8 cellular contexts compared by ENCODE assay signal in the genomic region with DNA sequence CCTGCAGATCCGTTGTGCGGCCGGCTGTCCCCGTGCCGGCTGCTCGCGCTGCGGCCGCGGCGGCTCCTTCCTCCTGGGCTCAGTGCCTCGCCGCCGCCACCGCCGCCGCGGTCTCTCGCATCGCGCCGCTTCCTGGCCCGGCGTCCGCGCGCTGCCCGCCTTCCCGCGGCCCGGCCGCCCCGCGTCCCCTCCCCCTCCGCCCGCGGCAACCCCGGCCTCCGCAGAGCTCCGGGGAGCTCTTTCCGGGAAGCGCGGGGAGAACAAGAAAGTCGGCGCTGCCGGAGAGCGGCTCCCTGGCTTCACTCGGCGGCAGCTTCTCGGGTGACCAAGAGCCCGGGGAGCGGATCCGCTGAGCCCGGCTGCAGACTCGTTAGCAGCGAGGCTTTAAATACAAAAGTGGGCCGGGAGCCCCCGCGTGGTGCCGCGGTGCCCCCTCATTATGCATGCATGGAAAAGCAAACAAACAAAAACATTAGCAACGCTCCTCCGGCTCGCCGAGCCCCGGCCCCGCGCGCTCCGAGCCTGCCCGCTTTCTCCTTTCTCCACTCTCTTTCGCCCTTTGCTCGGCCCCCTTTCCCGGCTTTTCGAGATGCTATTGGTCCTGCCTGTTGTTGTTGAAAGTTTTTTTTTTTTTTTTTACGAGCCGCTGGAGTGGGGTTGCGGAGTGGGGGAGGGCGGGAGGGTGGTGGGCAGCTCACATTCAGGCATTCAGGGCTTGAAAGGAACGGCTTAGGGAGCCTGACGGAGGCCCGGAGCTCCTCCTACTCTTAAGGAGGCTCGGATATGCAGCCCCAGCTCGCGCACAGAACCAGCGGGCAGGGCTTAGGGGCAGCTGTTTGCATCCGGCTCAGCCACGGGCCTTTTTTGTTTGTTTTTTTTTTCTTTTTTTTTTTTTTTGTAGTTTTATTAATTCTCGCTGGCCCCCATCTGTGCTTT. TPM values are rescaled to one million over a fixed set of nuclear protein-coding genes. Genes with fewer than 3 reads are reported as not detected.
DNase-seq lines count a peak whose midpoint lies in the region; ATAC-seq, FAIRE-seq and TF ChIP-seq lines count a peak whose summit lies in the region.

A gene with protein sequence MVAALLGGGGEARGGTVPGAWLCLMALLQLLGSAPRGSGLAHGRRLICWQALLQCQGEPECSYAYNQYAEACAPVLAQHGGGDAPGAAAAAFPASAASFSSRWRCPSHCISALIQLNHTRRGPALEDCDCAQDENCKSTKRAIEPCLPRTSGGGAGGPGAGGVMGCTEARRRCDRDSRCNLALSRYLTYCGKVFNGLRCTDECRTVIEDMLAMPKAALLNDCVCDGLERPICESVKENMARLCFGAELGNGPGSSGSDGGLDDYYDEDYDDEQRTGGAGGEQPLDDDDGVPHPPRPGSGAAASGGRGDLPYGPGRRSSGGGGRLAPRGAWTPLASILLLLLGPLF (minus strand): TSS at position 361 of the 936 bp plus-strand sequence. CDS start 727 bp downstream, outside the sequence.

- TF ChIP-seq CTCF in GM10266 (IDR thresholded peaks at IDR 0.05; ENCODE audit: control insufficient read depth, insufficient read depth, low read depth, missing control alignments), result no peak
- no peak for TF ChIP-seq CTCF in keratinocyte (optimal IDR thresholded peaks at IDR 0.05 in 1 of 3, IDR thresholded peaks at IDR 0.05 in 1 of 3, conservative IDR thresholded peaks at IDR 0.05 in 1 of 3; ENCODE audit: extremely low read depth in 1 of 3, insufficient read depth in 2 of 3, low read length in 3 of 3)

- peaks cover 27% of the 10 kb centered on the region for H3K27me3 ChIP-seq in keratinocyte (ENCODE audit: control insufficient read depth, extremely low read depth, insufficient read depth, low read length)

- no peaks in the 10 kb centered on the region for H3K9me1 ChIP-seq in keratinocyte (ENCODE audit: control insufficient read depth, extremely low read depth, insufficient read depth, low read length)

- DNase-seq in GM10266 (ENCODE audit: extremely low spot score) (peak; percentile 52), NCI-H1694 treated with DMSO at 0.1 percent for 48 hours (lab: John Stamatoyannopoulos, UW) (peak; percentile 26), cerebellum (ENCODE audit: low spot score) (peak; percentile 89), keratinocyte (ENCODE audit: low read depth, low spot score) (no peak), NCI-H2107 (lab: John Stamatoyannopoulos, UW) (no peak)
- peak; percentile 33 to 55 for DNase-seq in stimulated activated CD4-positive, alpha-beta T cell treated with anti-CD3 and anti-CD28 coated beads, Interleukin-12 subunit alpha, Interleukin-12 subunit beta, amount 100 ng/mL, for 24 hours (ENCODE audit: low read depth in 2 of 2)

- H3K79me2 ChIP-seq in keratinocyte (ENCODE audit: control insufficient read depth, insufficient read depth, low read length), result no peaks in the 10 kb centered on the region

- H4K20me1 ChIP-seq in keratinocyte (ENCODE audit: control insufficient read depth, extremely low read depth, insufficient read depth, low read length), result no peaks in the 10 kb centered on the region

- H3K27ac ChIP-seq in keratinocyte (ENCODE audit: control insufficient read depth, insufficient read depth, low read length), result peak within 1 kb of the TSS; percentile 56

- peak; percentile 52 for ATAC-seq in HG02642 (IDR thresholded peaks at IDR 0.05; ENCODE audit: poor library complexity, unreplicated experiment)
- ATAC-seq in activated CD4-positive, CD25-positive, alpha-beta regulatory T cell treated with anti-CD3 and anti-CD28 coated beads, Interleukin-2, amount 50 U/mL, for 24 hours, result peak; percentile 73 to 78

- H3K9ac ChIP-seq in keratinocyte (ENCODE audit: control insufficient read depth, extremely low read depth, insufficient read depth, low read length), result peak within 1 kb of the TSS; percentile 59

- FAIRE-seq in keratinocyte (lab: Jason Lieb, UNC), result no peak

- H3K4me3 ChIP-seq in keratinocyte (ENCODE audit: control insufficient read depth in 2 of 3, extremely low read depth in 1 of 3, insufficient read depth in 2 of 3, low read depth in 1 of 3, low read length in 3 of 3), result peak within 1 kb of the TSS; percentile 55 to 80 (median 73)

- H3K9me3 ChIP-seq in keratinocyte (ENCODE audit: control insufficient read depth, low read depth, low read length), result no peaks in the 10 kb centered on the region

- H3K4me2 ChIP-seq in keratinocyte (ENCODE audit: control insufficient read depth, extremely low read depth, insufficient read depth, low read depth, low read length), result peak within 1 kb of the TSS; percentile 85

- no peaks in the 10 kb centered on the region for H3K36me3 ChIP-seq in keratinocyte (ENCODE audit: control insufficient read depth in 2 of 2, extremely low read depth in 1 of 2, insufficient read depth in 2 of 2, low read length in 2 of 2)

- dilution Hi-C loops in keratinocyte (cut with MboI; ENCODE audit: extremely low pct_ligation_motif_present, low sequenced_read_pairs), result no loop called here

- H3K4me1 ChIP-seq in keratinocyte (ENCODE audit: control insufficient read depth, extremely low read depth, insufficient read depth, low read length), result peaks cover 3% of the 10 kb centered on the region

- H2AFZ ChIP-seq in keratinocyte (ENCODE audit: control insufficient read depth, low read length), result peak within 1 kb of the TSS; percentile 87

RNA-seq across cellular contexts. Expression of the gene that starts here (rescaled TPM):
- 19.6 TPM for total RNA-seq in cerebellum
- 0.56 to 1.1 TPM (median 0.75 TPM) in 3 replicates for polyA plus RNA-seq in keratinocyte
- polyA plus RNA-seq in keratinocyte (2011; ENCODE audit: low read depth), result 0.42 TPM
- polyA plus RNA-seq in keratinocyte (2011; cell fraction: cytosol; rRNA removed), result 0.38 and 0.55 TPM in 2 replicates
- polyA plus RNA-seq in keratinocyte (2011; cell fraction: nucleus; rRNA removed), result 1.2 TPM in 2 replicates
- 0.91 and 0.99 TPM in 2 replicates for polyA plus RNA-seq in keratinocyte (2012; ENCODE audit: low replicate concordance)
- 0.13 to 0.46 TPM (median 0.35 TPM) in 3 replicates for polyA minus RNA-seq in keratinocyte
- polyA minus RNA-seq in keratinocyte (2011; cell fraction: cytosol; rRNA and poly(A)+ RNA removed), result 3.6 TPM
- 1.9 and 2.2 TPM in 2 replicates for polyA minus RNA-seq in keratinocyte (2011; cell fraction: nucleus; rRNA and poly(A)+ RNA removed)

Comparison
In these comparisons a context has a peak if more than half of its experiments do, and no peak if none do; other contexts are left out.
1. DNase-seq: peak in GM10266 (single experiment), NCI-H1694 treated with DMSO at 0.1 percent for 48 hours (single experiment), cerebellum (single experiment) and stimulated activated CD4-positive, alpha-beta T cell treated with anti-CD3 and anti-CD28 coated beads, Interleukin-12 subunit alpha, Interleukin-12 subunit beta, amount 100 ng/mL, for 24 hours (2 of 2); none in keratinocyte (single experiment) and NCI-H2107 (single experiment).